ENCODE assay signal across 2 cellular contexts in the genomic region with DNA sequence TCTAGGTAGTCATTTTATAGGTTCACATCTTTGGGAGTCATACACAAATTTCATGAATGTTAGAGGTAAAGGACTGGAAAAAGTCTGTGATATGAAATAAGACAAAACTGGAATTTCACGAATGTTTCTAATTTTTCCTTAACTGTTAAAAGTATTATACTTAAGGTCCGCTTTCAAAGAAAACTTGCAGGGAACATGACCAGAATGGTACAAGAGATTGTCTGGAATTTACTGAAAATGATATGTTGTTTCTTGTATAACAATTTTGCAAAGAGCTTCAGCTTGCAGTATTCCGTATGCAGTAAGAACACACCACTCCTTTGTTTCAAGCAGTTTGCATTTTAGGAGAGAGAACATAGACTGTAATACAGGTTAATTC.
TF ChIP-seq lines count a peak whose summit lies in the region.

No MANE protein-coding gene starts in this region.

TF ChIP-seq in K562, 482 proteins besides CTCF, POLR2A, EP300 and RAD21 (continues in another document):
- TF ChIP-seq, protein P1, sequence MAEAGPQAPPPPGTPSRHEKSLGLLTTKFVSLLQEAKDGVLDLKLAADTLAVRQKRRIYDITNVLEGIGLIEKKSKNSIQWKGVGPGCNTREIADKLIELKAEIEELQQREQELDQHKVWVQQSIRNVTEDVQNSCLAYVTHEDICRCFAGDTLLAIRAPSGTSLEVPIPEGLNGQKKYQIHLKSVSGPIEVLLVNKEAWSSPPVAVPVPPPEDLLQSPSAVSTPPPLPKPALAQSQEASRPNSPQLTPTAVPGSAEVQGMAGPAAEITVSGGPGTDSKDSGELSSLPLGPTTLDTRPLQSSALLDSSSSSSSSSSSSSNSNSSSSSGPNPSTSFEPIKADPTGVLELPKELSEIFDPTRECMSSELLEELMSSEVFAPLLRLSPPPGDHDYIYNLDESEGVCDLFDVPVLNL (CRISPR knock-in tag; IDR thresholded peaks at IDR 0.05; ENCODE audit: low read depth): no peak
- TF ChIP-seq NCOA1 (IDR thresholded peaks at IDR 0.05; ENCODE audit: low read depth) (no peak), DACH1 (IDR thresholded peaks at IDR 0.05; ENCODE audit: partially characterized antibody) (no peak), BDP1 (IDR thresholded peaks at IDR 0.05; ENCODE audit: insufficient read depth, insufficient read length) (no peak), SRSF1 (IDR thresholded peaks at IDR 0.05; ENCODE audit: low read depth, low read length) (no peak), ZNF445 (CRISPR knock-in tag; IDR thresholded peaks at IDR 0.05; ENCODE audit: low read depth) (no peak), SP1 (CRISPR knock-in tag; IDR thresholded peaks at IDR 0.05) (no peak), PML (IDR thresholded peaks at IDR 0.05; ENCODE audit: low read length) (no peak), PCBP2 (IDR thresholded peaks at IDR 0.05; ENCODE audit: low read depth, low read length, poor library complexity, severe bottlenecking) (no peak), ZSCAN29 (IDR thresholded peaks at IDR 0.05) (no peak)
- TF ChIP-seq, protein P2, sequence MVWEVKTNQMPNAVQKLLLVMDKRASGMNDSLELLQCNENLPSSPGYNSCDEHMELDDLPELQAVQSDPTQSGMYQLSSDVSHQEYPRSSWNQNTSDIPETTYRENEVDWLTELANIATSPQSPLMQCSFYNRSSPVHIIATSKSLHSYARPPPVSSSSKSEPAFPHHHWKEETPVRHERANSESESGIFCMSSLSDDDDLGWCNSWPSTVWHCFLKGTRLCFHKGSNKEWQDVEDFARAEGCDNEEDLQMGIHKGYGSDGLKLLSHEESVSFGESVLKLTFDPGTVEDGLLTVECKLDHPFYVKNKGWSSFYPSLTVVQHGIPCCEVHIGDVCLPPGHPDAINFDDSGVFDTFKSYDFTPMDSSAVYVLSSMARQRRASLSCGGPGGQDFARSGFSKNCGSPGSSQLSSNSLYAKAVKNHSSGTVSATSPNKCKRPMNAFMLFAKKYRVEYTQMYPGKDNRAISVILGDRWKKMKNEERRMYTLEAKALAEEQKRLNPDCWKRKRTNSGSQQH (CRISPR knock-in tag; IDR thresholded peaks at IDR 0.05): no peak
- TF ChIP-seq, protein P3, sequence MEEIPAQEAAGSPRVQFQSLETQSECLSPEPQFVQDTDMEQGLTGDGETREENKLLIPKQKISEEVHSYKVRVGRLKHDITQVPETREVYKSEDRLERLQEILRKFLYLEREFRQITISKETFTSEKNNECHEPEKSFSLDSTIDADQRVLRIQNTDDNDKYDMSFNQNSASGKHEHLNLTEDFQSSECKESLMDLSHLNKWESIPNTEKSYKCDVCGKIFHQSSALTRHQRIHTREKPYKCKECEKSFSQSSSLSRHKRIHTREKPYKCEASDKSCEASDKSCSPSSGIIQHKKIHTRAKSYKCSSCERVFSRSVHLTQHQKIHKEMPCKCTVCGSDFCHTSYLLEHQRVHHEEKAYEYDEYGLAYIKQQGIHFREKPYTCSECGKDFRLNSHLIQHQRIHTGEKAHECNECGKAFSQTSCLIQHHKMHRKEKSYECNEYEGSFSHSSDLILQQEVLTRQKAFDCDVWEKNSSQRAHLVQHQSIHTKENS (CRISPR knock-in tag; IDR thresholded peaks at IDR 0.05): no peak
- TF ChIP-seq, protein P4, sequence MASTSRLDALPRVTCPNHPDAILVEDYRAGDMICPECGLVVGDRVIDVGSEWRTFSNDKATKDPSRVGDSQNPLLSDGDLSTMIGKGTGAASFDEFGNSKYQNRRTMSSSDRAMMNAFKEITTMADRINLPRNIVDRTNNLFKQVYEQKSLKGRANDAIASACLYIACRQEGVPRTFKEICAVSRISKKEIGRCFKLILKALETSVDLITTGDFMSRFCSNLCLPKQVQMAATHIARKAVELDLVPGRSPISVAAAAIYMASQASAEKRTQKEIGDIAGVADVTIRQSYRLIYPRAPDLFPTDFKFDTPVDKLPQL (IDR thresholded peaks at IDR 0.05; ENCODE audit: extremely low read depth, insufficient read length): no peak
- TF ChIP-seq, protein P5, sequence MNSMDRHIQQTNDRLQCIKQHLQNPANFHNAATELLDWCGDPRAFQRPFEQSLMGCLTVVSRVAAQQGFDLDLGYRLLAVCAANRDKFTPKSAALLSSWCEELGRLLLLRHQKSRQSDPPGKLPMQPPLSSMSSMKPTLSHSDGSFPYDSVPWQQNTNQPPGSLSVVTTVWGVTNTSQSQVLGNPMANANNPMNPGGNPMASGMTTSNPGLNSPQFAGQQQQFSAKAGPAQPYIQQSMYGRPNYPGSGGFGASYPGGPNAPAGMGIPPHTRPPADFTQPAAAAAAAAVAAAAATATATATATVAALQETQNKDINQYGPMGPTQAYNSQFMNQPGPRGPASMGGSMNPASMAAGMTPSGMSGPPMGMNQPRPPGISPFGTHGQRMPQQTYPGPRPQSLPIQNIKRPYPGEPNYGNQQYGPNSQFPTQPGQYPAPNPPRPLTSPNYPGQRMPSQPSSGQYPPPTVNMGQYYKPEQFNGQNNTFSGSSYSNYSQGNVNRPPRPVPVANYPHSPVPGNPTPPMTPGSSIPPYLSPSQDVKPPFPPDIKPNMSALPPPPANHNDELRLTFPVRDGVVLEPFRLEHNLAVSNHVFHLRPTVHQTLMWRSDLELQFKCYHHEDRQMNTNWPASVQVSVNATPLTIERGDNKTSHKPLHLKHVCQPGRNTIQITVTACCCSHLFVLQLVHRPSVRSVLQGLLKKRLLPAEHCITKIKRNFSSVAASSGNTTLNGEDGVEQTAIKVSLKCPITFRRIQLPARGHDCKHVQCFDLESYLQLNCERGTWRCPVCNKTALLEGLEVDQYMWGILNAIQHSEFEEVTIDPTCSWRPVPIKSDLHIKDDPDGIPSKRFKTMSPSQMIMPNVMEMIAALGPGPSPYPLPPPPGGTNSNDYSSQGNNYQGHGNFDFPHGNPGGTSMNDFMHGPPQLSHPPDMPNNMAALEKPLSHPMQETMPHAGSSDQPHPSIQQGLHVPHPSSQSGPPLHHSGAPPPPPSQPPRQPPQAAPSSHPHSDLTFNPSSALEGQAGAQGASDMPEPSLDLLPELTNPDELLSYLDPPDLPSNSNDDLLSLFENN (IDR thresholded peaks at IDR 0.05; ENCODE audit: low read depth in 2 of 2, low read length in 2 of 2): no peak
- TF ChIP-seq, protein P6, sequence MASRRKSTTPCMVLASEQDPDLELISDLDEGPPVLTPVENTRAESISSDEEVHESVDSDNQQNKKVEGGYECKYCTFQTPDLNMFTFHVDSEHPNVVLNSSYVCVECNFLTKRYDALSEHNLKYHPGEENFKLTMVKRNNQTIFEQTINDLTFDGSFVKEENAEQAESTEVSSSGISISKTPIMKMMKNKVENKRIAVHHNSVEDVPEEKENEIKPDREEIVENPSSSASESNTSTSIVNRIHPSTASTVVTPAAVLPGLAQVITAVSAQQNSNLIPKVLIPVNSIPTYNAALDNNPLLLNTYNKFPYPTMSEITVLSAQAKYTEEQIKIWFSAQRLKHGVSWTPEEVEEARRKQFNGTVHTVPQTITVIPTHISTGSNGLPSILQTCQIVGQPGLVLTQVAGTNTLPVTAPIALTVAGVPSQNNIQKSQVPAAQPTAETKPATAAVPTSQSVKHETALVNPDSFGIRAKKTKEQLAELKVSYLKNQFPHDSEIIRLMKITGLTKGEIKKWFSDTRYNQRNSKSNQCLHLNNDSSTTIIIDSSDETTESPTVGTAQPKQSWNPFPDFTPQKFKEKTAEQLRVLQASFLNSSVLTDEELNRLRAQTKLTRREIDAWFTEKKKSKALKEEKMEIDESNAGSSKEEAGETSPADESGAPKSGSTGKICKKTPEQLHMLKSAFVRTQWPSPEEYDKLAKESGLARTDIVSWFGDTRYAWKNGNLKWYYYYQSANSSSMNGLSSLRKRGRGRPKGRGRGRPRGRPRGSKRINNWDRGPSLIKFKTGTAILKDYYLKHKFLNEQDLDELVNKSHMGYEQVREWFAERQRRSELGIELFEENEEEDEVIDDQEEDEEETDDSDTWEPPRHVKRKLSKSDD (conservative IDR thresholded peaks at IDR 0.05; ENCODE audit: low read length): no peak

TF ChIP-seq in neural cell, 6 proteins besides CTCF, POLR2A, EP300 and RAD21:
- TF ChIP-seq POLR2AphosphoS5 (IDR thresholded peaks at IDR 0.05) (no peak), TAF1 (IDR thresholded peaks at IDR 0.05; ENCODE audit: low read depth) (no peak)
- TF ChIP-seq, protein P7, sequence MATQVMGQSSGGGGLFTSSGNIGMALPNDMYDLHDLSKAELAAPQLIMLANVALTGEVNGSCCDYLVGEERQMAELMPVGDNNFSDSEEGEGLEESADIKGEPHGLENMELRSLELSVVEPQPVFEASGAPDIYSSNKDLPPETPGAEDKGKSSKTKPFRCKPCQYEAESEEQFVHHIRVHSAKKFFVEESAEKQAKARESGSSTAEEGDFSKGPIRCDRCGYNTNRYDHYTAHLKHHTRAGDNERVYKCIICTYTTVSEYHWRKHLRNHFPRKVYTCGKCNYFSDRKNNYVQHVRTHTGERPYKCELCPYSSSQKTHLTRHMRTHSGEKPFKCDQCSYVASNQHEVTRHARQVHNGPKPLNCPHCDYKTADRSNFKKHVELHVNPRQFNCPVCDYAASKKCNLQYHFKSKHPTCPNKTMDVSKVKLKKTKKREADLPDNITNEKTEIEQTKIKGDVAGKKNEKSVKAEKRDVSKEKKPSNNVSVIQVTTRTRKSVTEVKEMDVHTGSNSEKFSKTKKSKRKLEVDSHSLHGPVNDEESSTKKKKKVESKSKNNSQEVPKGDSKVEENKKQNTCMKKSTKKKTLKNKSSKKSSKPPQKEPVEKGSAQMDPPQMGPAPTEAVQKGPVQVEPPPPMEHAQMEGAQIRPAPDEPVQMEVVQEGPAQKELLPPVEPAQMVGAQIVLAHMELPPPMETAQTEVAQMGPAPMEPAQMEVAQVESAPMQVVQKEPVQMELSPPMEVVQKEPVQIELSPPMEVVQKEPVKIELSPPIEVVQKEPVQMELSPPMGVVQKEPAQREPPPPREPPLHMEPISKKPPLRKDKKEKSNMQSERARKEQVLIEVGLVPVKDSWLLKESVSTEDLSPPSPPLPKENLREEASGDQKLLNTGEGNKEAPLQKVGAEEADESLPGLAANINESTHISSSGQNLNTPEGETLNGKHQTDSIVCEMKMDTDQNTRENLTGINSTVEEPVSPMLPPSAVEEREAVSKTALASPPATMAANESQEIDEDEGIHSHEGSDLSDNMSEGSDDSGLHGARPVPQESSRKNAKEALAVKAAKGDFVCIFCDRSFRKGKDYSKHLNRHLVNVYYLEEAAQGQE (IDR thresholded peaks at IDR 0.05; ENCODE audit: borderline replicate concordance): no peak
